ENCODE assay signal across 12 cellular contexts in the genomic region with DNA sequence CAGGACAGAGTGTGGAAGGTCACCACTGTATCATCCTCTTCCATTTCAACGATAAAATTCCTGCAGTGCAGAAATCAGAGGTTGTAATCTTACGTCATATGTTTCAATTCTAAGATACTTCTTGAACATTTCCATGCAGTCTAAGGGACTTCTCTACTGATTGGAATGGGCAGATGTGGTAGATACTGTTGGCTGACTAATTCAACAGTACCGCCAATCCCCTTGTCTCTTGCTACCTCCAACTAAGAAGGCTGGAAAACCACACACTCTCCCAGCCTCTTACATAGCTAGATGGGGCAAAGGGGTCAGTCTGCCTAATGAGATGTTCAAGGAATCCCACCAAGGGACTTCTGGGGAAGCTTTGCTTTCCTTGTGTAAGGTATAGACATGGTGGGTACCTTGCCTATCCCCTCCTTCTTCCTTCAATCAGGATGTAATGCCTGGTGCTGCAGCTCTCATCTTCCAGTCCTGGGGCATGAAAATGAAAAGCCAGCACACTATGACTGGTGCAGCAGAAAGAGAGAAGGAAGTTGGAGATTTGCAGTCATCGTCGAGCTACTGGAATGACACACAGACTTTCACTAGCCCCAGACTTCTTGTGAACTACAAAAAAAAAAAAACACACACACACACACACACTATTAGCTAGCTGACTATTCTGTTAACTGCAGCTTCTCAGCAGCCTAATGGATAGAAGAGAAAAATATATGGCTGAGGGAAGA.
DNase-seq lines count a peak whose midpoint lies in the region; ATAC-seq, FAIRE-seq and TF ChIP-seq lines count a peak whose summit lies in the region.
"Had no signal": no experiment of that assay in that cellular context is flagged by ENCODE, and none has a peak within 500 bp of the region (broad histone marks: within the 10 kb centered on the region; RNA-seq: fewer than 3 reads in every experiment).

No MANE protein-coding gene starts in this region.

- no peak overlapping the region for H3K9ac ChIP-seq in IMR-90 (ENCODE audit: low read depth, low read length)

- no peaks in the 10 kb centered on the region for H3K27me3 Mint-ChIP-seq in osteocyte (ENCODE audit: unreplicated experiment)
- H3K27me3 Mint-ChIP-seq: B cell had no signal

- no peak overlapping the region for H2BK120ac ChIP-seq in IMR-90 (ENCODE audit: low read depth, low read length)

- no peak overlapping the region for H2BK15ac ChIP-seq in IMR-90 (ENCODE audit: low read depth, low read length)

- peak overlapping the region; percentile 68 for H3K27ac Mint-ChIP-seq in osteocyte (ENCODE audit: unreplicated experiment)
- H3K27ac Mint-ChIP-seq: B cell, HFFc6 had no signal

- peaks cover 16% of the 10 kb centered on the region for H3K9me1 ChIP-seq in IMR-90 (ENCODE audit: insufficient read depth, low read length)

- H3K9me3 ChIP-seq in IMR-90 (ENCODE audit: control insufficient read depth, insufficient read depth, low read length), result no peaks in the 10 kb centered on the region
- H3K9me3 ChIP-seq in small intestine (ENCODE audit: control insufficient read depth, low read depth), result no peaks in the 10 kb centered on the region

- FAIRE-seq in small intestine (lab: Jason Lieb, UNC), result no peak

- peaks cover 32 to 69% of the 10 kb centered on the region in 2 experiments for H3K79me1 ChIP-seq in IMR-90 (ENCODE audit: low read depth in 1 of 2, low read length in 2 of 2)

- no peak overlapping the region for H2BK5ac ChIP-seq in IMR-90 (ENCODE audit: low read depth, low read length, poor library complexity, severe bottlenecking)

- H3K36me3 Mint-ChIP-seq in osteocyte (ENCODE audit: unreplicated experiment), result peaks cover 18% of the 10 kb centered on the region
- H3K36me3 Mint-ChIP-seq: brain had no signal

- H2AK5ac ChIP-seq in IMR-90 (ENCODE audit: low read depth, low read length), result no peak overlapping the region

- no peak overlapping the region for H3K27ac ChIP-seq in IMR-90 (ENCODE audit: insufficient read depth, low read length)
- H3K27ac ChIP-seq in small intestine (ENCODE audit: low read depth in 1 of 2, low read length in 1 of 2), result no peak overlapping the region

- no peak overlapping the region for H4K91ac ChIP-seq in IMR-90 (ENCODE audit: insufficient read depth, low read depth, low read length)

- DNase-seq in activated T-cell treated with anti-CD3 and anti-CD28 coated beads for 24 hours (ENCODE audit: low read depth) (peak; percentile 43), IMR-90 (no peak), osteocyte (ENCODE audit: extremely low spot score, unreplicated experiment) (no peak), NCI-H345 treated with DMSO at 0.1 percent for 48 hours (lab: John Stamatoyannopoulos, UW; ENCODE audit: unreplicated experiment) (no peak), small intestine (no peak), NCI-H2227 treated with DMSO at 0.1 percent for 48 hours (lab: John Stamatoyannopoulos, UW) (no peak)
- no peak for DNase-seq in activated T-cell treated with anti-CD3 and anti-CD28 coated beads, Interleukin-2, amount 50 U/mL, for 1 hour
- DNase-seq: HFFc6 had no signal

- H3K14ac ChIP-seq in IMR-90 (replicated peaks; ENCODE audit: low read depth, low read length), result 0 out of 2 replicates have a peak overlapping the region, but pooled peaks have one; percentile 14

- H3K56ac ChIP-seq in IMR-90 (ENCODE audit: extremely low read depth, insufficient read depth, low read length), result no peak overlapping the region

- H3K4me3 ChIP-seq in IMR-90 (ENCODE audit: insufficient read depth, low read depth, low read length), result no peak overlapping the region
- no peak overlapping the region for H3K4me3 ChIP-seq in small intestine (ENCODE audit: low read depth in 1 of 2, low read length in 2 of 2)
- H3K4me3 ChIP-seq: lung had no signal

- H3K4me1 Mint-ChIP-seq in osteocyte (ENCODE audit: unreplicated experiment), result peaks cover 45% of the 10 kb centered on the region

- intact Hi-C loops in IMR-90 (cut with micrococcal nuclease), result loop anchor here (5.0 kb wide), 1 partner anchor 33 kb away; no protein-coding TSS in a partner anchor

- no peak overlapping the region for H3K4ac ChIP-seq in IMR-90 (ENCODE audit: low read depth, low read length)

- H3K4me1 ChIP-seq in IMR-90 (ENCODE audit: control insufficient read depth, insufficient read depth, low read length) (peaks cover 9% of the 10 kb centered on the region), small intestine (ENCODE audit: control insufficient read depth in 2 of 2, insufficient read depth in 1 of 2, low read depth in 1 of 2, low read length in 1 of 2) (peaks cover 3 to 6% of the 10 kb centered on the region in 2 donors)

- dilution Hi-C loops in IMR-90 (cut with HindIII; ENCODE audit: low sequenced_read_pairs, unreplicated experiment), result no loop called here

- CTCF ChIA-PET in IMR-90 (lab: Yijun Ruan, JAX), result interaction anchor here (1.1 kb wide), 1 partner anchor 219 kb away, joined by 3 read pairs; no protein-coding TSS in a partner anchor

- no peak for TF ChIP-seq POLR2A in IMR-90 (IDR thresholded peaks at IDR 0.05; ENCODE audit: low read depth, low read length)

- H3K9me3 Mint-ChIP-seq in osteocyte (ENCODE audit: unreplicated experiment), result no peaks in the 10 kb centered on the region
- H3K9me3 Mint-ChIP-seq: HFFc6 had no signal

- no peak overlapping the region for H2BK20ac ChIP-seq in IMR-90 (ENCODE audit: low read depth, low read length)

- TF ChIP-seq CTCF in IMR-90 (conservative IDR thresholded peaks at IDR 0.05; ENCODE audit: low read depth, low read length), result no peak
- no peak for TF ChIP-seq CTCF in osteocyte (IDR thresholded peaks at IDR 0.05)

- H4K8ac ChIP-seq in IMR-90 (ENCODE audit: low read depth in 2 of 2, low read length in 2 of 2), result no peak overlapping the region

- H3K23ac ChIP-seq in IMR-90 (ENCODE audit: low read depth, low read length), result no peak overlapping the region

- no peak overlapping the region for H3K4me3 Mint-ChIP-seq in osteocyte (ENCODE audit: unreplicated experiment)
- H3K4me3 Mint-ChIP-seq: B cell, brain, HFFc6 had no signal

- no peak overlapping the region for H4K5ac ChIP-seq in IMR-90 (ENCODE audit: low read depth, low read length)

- POLR2A ChIA-PET in IMR-90 (lab: Charles Lee; ENCODE audit: unreplicated experiment), result no interaction called here

- H3K4me2 ChIP-seq in IMR-90 (ENCODE audit: low read depth, low read length), result no peak overlapping the region

- no peak for TF ChIP-seq RAD21 in IMR-90 (IDR thresholded peaks at IDR 0.05; ENCODE audit: low read length)

- peaks cover 17% of the 10 kb centered on the region for H3K36me3 ChIP-seq in IMR-90 (ENCODE audit: control insufficient read depth, insufficient read depth, low read length)
- H3K36me3 ChIP-seq in small intestine (ENCODE audit: control insufficient read depth in 2 of 2, insufficient read depth in 2 of 2, low read length in 2 of 2), result no peaks in the 10 kb centered on the region

- no TSS peak for BruUV-seq in IMR-90 (replicated peaks; lab: Mats Ljungman, UMichigan)

- H3K27me3 ChIP-seq in IMR-90 (ENCODE audit: control insufficient read depth, insufficient read depth, low read length), result no peaks in the 10 kb centered on the region
- H3K27me3 ChIP-seq in small intestine (ENCODE audit: control insufficient read depth in 2 of 2, insufficient read depth in 2 of 2, low read length in 2 of 2), result no peaks in the 10 kb centered on the region

- H2AFZ ChIP-seq in IMR-90 (replicated peaks; ENCODE audit: low read length, poor library complexity), result no peak overlapping the region

- no peak overlapping the region for H3K18ac ChIP-seq in IMR-90 (ENCODE audit: low read depth, low read length)

- in situ Hi-C loops in IMR-90 (cut with MboI; ENCODE audit: low sequenced_read_pairs), result no loop called here

- ATAC-seq in GM21526 (IDR thresholded peaks at IDR 0.05; ENCODE audit: low FRiP score, unreplicated experiment), result peak; percentile 43
- ATAC-seq in IMR-90 (ENCODE audit: low read depth), result no peak

- WGBS in IMR-90 (ENCODE audit: extremely low coverage in 2 of 2, insufficient read length in 1 of 2), 2 experiments, result no CpG with 5 or more reads among the region's 5 CpGs
- WGBS in small intestine, 3 donors, result 81 to 92% (median 82%) methylated on average over 5 of the region's 5 CpGs

- no peak overlapping the region for H2AK9ac ChIP-seq in IMR-90 (replicated peaks; ENCODE audit: low read depth, low read length, poor library complexity)

- peaks cover 41% of the 10 kb centered on the region for H4K20me1 ChIP-seq in IMR-90 (ENCODE audit: insufficient read depth, low read length)

TF ChIP-seq in IMR-90, 13 proteins besides CTCF, POLR2A, EP300 and RAD21 (continues in another document):
- no peak for TF ChIP-seq MXI1 (IDR thresholded peaks at IDR 0.05; ENCODE audit: borderline replicate concordance, low read depth, low read length)
- TF ChIP-seq BHLHE40 (IDR thresholded peaks at IDR 0.05; ENCODE audit: low read depth, low read length), result no peak
- no peak for TF ChIP-seq NFE2L2 (IDR thresholded peaks at IDR 0.05; ENCODE audit: low read depth, low read length)
- TF ChIP-seq, protein P1, sequence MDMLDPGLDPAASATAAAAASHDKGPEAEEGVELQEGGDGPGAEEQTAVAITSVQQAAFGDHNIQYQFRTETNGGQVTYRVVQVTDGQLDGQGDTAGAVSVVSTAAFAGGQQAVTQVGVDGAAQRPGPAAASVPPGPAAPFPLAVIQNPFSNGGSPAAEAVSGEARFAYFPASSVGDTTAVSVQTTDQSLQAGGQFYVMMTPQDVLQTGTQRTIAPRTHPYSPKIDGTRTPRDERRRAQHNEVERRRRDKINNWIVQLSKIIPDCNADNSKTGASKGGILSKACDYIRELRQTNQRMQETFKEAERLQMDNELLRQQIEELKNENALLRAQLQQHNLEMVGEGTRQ (IDR thresholded peaks at IDR 0.05; ENCODE audit: low read depth, low read length), result no peak
- TF ChIP-seq MAZ (IDR thresholded peaks at IDR 0.05; ENCODE audit: borderline replicate concordance, low read depth, low read length), result no peak
- no peak for TF ChIP-seq RCOR1 (IDR thresholded peaks at IDR 0.05; ENCODE audit: insufficient replicate concordance, low read length)
- TF ChIP-seq, protein P2, sequence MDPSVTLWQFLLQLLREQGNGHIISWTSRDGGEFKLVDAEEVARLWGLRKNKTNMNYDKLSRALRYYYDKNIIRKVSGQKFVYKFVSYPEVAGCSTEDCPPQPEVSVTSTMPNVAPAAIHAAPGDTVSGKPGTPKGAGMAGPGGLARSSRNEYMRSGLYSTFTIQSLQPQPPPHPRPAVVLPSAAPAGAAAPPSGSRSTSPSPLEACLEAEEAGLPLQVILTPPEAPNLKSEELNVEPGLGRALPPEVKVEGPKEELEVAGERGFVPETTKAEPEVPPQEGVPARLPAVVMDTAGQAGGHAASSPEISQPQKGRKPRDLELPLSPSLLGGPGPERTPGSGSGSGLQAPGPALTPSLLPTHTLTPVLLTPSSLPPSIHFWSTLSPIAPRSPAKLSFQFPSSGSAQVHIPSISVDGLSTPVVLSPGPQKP (IDR thresholded peaks at IDR 0.05; ENCODE audit: borderline replicate concordance, low read depth, low read length), result no peak
- TF ChIP-seq CHD1 (IDR thresholded peaks at IDR 0.05; ENCODE audit: low read depth, low read length), result no peak
- no peak for TF ChIP-seq RFX5 (IDR thresholded peaks at IDR 0.05; ENCODE audit: low read depth, low read length)
- no peak for TF ChIP-seq FOS (IDR thresholded peaks at IDR 0.05; ENCODE audit: low read depth, low read length)
- no peak for TF ChIP-seq MAFK (IDR thresholded peaks at IDR 0.05; ENCODE audit: low read depth, low read length)
- TF ChIP-seq SMC3 (IDR thresholded peaks at IDR 0.05; ENCODE audit: low read depth, low read length), result no peak
